34 cellular contexts compared by ENCODE assay signal in the genomic region with DNA sequence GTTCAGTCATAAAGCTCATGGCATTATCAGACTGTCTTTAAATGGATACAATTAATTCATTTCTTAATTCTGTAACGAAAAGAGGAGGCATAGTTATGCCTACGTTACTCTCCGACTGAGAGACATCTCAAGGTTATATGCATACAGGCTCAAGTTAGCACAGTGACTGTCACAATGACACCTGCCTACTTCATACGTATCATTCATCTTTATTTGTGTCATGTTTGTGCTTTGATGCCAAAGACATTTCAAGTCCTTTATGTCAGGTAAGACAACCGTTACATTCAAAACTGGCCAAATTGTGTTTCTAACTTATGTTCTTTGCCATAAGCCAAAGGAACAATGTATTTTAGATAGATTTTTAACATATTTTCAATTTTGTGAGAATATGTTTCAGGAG.
"Had no signal": no experiment of that assay in that cellular context is flagged by ENCODE, and none has a peak within 500 bp of the region (broad histone marks: within the 10 kb centered on the region; RNA-seq: fewer than 3 reads in every experiment).

No MANE protein-coding gene starts in this region.

- DNase-seq: Karpas-422, Kasumi-1, KG1, MG63, MM.1S, MV-4-11, NCI-H1048, NCI-H1092, NCI-H1092 treated with DMSO at 0.1 percent for 48 hours, NCI-H1105, NCI-H1105 treated with DMSO at 0.1 percent for 48 hours, NCI-H1417, NCI-H1417 treated with DMSO at 0.1 percent for 48 hours, NCI-H1436, NCI-H1436 treated with DMSO at 0.1 percent for 48 hours, NCI-H146, NCI-H1694, NCI-H1694 treated with DMSO at 0.1 percent for 48 hours, NCI-H187, NCI-H187 treated with DMSO at 0.1 percent for 48 hours, NCI-H1930, NCI-H2029, NCI-H2029 treated with DMSO at 0.1 percent for 48 hours, NCI-H2081, NCI-H2081 treated with DMSO at 0.1 percent for 48 hours, NCI-H2107, NCI-H2171, NCI-H2171 treated with DMSO at 0.1 percent for 48 hours, NCI-H2227 treated with DMSO at 0.1 percent for 48 hours, NCI-H226, NCI-H345, NCI-H446, NCI-H446 treated with DMSO at 0.1 percent for 48 hours had no signal

- H3K9me3 ChIP-seq: MG63 had no signal

- H3K36me3 ChIP-seq: MG63 had no signal

- H3K9ac ChIP-seq: KMS-11 had no signal

- H3K27me3 ChIP-seq: MG63 had no signal

- H3K4me3 ChIP-seq: MG63 had no signal

- H3K27ac ChIP-seq: KMS-11 had no signal

- H3K4me2 ChIP-seq: KMS-11 had no signal
